2 cellular contexts compared by ENCODE assay signal in the genomic region with DNA sequence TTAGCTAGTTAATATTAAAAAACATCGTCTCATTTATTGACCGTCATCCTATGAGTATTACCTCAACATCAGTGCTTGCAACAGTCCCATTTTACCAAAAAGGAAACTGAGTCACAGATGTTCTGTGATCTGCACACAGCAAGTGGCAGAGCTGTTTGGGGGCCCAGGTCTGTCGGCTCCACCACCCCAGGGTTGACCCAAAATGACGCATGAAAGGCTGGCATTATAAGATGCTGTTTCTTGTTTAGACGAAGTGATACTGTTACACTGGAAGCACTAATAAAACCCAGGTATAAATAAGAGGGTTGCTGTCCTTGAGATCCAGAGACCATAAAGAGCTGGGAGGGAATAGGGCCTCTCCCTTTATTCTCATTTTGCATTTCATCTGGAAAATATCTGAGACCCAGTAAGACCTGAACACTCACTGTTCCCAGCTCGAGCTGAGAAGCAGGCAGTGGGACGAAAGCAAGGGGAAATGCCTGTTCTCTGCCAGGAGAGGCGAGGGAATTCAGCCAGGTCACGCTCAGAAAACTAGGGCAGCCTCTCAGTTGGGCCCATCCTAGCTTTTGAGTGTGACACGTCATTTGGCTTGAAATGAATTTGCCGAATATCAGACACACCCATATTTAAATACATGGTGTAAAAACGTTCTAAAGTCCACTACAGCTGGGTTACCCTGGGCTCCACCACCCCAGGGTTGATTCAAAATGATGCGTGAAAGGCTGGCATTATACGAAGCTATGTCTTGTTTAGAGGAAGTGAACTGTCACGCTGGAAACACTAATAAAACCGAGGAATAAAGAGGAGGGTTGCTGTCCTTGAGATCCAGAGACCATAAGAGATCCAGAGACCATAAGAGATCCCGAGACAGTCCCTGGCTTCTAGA.
TF ChIP-seq lines count a peak whose summit lies in the region.

No MANE protein-coding gene starts in this region.

TF ChIP-seq in GM23338, 12 proteins besides CTCF, POLR2A, EP300 and RAD21 (continues in another document):
- no peak for TF ChIP-seq POLR2AphosphoS5 (IDR thresholded peaks at IDR 0.05; ENCODE audit: low read depth)
- no peak for TF ChIP-seq CREB1 (CRISPR knock-in tag; IDR thresholded peaks at IDR 0.05; ENCODE audit: low read depth)
- no peak for TF ChIP-seq JUNB (IDR thresholded peaks at IDR 0.05; ENCODE audit: unreplicated experiment)
- TF ChIP-seq, protein P1, sequence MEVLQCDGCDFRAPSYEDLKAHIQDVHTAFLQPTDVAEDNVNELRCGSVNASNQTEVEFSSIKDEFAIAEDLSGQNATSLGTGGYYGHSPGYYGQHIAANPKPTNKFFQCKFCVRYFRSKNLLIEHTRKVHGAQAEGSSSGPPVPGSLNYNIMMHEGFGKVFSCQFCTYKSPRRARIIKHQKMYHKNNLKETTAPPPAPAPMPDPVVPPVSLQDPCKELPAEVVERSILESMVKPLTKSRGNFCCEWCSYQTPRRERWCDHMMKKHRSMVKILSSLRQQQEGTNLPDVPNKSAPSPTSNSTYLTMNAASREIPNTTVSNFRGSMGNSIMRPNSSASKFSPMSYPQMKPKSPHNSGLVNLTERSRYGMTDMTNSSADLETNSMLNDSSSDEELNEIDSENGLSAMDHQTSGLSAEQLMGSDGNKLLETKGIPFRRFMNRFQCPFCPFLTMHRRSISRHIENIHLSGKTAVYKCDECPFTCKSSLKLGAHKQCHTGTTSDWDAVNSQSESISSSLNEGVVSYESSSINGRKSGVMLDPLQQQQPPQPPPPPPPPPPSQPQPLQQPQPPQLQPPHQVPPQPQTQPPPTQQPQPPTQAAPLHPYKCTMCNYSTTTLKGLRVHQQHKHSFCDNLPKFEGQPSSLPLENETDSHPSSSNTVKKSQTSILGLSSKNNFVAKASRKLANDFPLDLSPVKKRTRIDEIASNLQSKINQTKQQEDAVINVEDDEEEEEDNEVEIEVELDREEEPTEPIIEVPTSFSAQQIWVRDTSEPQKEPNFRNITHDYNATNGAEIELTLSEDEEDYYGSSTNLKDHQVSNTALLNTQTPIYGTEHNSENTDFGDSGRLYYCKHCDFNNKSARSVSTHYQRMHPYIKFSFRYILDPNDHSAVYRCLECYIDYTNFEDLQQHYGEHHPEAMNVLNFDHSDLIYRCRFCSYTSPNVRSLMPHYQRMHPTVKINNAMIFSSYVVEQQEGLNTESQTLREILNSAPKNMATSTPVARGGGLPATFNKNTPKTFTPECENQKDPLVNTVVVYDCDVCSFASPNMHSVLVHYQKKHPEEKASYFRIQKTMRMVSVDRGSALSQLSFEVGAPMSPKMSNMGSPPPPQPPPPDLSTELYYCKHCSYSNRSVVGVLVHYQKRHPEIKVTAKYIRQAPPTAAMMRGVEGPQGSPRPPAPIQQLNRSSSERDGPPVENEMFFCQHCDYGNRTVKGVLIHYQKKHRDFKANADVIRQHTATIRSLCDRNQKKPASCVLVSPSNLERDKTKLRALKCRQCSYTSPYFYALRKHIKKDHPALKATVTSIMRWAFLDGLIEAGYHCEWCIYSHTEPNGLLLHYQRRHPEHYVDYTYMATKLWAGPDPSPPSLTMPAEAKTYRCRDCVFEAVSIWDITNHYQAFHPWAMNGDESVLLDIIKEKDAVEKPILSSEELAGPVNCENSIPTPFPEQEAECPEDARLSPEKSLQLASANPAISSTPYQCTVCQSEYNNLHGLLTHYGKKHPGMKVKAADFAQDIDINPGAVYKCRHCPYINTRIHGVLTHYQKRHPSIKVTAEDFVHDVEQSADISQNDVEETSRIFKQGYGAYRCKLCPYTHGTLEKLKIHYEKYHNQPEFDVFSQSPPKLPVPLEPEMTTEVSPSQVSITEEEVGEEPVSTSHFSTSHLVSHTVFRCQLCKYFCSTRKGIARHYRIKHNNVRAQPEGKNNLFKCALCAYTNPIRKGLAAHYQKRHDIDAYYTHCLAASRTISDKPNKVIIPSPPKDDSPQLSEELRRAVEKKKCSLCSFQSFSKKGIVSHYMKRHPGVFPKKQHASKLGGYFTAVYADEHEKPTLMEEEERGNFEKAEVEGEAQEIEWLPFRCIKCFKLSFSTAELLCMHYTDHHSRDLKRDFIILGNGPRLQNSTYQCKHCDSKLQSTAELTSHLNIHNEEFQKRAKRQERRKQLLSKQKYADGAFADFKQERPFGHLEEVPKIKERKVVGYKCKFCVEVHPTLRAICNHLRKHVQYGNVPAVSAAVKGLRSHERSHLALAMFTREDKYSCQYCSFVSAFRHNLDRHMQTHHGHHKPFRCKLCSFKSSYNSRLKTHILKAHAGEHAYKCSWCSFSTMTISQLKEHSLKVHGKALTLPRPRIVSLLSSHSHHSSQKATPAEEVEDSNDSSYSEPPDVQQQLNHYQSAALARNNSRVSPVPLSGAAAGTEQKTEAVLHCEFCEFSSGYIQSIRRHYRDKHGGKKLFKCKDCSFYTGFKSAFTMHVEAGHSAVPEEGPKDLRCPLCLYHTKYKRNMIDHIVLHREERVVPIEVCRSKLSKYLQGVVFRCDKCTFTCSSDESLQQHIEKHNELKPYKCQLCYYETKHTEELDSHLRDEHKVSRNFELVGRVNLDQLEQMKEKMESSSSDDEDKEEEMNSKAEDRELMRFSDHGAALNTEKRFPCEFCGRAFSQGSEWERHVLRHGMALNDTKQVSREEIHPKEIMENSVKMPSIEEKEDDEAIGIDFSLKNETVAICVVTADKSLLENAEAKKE (CRISPR knock-in tag; IDR thresholded peaks at IDR 0.05) = no peak
- TF ChIP-seq, protein P2, sequence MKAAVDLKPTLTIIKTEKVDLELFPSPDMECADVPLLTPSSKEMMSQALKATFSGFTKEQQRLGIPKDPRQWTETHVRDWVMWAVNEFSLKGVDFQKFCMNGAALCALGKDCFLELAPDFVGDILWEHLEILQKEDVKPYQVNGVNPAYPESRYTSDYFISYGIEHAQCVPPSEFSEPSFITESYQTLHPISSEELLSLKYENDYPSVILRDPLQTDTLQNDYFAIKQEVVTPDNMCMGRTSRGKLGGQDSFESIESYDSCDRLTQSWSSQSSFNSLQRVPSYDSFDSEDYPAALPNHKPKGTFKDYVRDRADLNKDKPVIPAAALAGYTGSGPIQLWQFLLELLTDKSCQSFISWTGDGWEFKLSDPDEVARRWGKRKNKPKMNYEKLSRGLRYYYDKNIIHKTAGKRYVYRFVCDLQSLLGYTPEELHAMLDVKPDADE (IDR thresholded peaks at IDR 0.05) = no peak
- TF ChIP-seq ZNF331 (CRISPR knock-in tag; IDR thresholded peaks at IDR 0.05; ENCODE audit: low read depth) = no peak
- no peak for TF ChIP-seq EZH2phosphoT487 (IDR thresholded peaks at IDR 0.05; ENCODE audit: unreplicated experiment)
- TF ChIP-seq NANOG (IDR thresholded peaks at IDR 0.05; ENCODE audit: borderline replicate concordance) = no peak

TF ChIP-seq in K562, 482 proteins besides CTCF, POLR2A, EP300 and RAD21:
- TF ChIP-seq NR2C2 (CRISPR knock-in tag; IDR thresholded peaks at IDR 0.05) (no peak), NR2C2 (tag; IDR thresholded peaks at IDR 0.05) (0 out of 2 replicates have a peak, but pooled peaks have one; percentile 6)
- TF ChIP-seq, protein P3, sequence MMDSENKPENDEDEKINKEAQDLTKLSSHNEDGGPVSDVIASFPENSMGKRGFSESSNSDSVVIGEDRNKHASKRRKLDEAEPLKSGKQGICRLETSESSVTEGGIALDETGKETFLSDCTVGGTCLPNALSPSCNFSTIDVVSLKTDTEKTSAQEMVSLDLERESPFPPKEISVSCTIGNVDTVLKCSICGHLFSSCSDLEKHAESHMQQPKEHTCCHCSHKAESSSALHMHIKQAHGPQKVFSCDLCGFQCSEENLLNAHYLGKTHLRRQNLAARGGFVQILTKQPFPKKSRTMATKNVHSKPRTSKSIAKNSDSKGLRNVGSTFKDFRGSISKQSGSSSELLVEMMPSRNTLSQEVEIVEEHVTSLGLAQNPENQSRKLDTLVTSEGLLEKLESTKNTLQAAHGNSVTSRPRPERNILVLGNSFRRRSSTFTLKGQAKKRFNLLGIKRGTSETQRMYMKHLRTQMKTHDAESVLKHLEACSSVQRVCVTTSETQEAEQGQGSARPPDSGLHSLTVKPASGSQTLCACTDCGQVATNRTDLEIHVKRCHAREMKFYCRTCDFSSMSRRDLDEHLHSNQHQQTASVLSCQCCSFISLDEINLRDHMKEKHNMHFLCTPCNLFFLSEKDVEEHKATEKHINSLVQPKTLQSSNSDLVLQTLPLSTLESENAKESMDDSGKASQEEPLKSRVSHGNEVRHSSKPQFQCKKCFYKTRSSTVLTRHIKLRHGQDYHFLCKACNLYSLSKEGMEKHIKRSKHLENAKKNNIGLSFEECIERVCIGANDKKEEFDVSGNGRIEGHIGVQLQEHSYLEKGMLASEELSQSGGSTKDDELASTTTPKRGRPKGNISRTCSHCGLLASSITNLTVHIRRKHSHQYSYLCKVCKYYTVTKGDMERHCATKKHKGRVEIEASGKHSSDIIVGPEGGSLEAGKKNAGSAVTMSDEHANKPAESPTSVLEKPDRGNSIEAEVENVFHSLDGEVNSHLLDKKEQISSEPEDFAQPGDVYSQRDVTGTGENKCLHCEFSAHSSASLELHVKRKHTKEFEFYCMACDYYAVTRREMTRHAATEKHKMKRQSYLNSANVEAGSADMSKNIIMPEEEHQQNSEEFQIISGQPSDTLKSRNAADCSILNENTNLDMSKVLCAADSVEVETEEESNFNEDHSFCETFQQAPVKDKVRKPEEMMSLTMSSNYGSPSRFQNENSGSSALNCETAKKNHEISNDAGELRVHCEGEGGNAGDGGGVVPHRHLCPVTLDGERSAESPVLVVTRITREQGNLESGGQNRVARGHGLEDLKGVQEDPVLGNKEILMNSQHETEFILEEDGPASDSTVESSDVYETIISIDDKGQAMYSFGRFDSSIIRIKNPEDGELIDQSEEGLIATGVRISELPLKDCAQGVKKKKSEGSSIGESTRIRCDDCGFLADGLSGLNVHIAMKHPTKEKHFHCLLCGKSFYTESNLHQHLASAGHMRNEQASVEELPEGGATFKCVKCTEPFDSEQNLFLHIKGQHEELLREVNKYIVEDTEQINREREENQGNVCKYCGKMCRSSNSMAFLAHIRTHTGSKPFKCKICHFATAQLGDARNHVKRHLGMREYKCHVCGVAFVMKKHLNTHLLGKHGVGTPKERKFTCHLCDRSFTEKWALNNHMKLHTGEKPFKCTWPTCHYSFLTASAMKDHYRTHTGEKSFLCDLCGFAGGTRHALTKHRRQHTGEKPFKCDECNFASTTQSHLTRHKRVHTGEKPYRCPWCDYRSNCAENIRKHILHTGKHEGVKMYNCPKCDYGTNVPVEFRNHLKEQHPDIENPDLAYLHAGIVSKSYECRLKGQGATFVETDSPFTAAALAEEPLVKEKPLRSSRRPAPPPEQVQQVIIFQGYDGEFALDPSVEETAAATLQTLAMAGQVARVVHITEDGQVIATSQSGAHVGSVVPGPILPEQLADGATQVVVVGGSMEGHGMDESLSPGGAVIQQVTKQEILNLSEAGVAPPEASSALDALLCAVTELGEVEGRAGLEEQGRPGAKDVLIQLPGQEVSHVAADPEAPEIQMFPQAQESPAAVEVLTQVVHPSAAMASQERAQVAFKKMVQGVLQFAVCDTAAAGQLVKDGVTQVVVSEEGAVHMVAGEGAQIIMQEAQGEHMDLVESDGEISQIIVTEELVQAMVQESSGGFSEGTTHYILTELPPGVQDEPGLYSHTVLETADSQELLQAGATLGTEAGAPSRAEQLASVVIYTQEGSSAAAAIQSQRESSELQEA (IDR thresholded peaks at IDR 0.05; ENCODE audit: low read depth) = no peak
